ENCODE assay signal across 9 cellular contexts in the genomic region with DNA sequence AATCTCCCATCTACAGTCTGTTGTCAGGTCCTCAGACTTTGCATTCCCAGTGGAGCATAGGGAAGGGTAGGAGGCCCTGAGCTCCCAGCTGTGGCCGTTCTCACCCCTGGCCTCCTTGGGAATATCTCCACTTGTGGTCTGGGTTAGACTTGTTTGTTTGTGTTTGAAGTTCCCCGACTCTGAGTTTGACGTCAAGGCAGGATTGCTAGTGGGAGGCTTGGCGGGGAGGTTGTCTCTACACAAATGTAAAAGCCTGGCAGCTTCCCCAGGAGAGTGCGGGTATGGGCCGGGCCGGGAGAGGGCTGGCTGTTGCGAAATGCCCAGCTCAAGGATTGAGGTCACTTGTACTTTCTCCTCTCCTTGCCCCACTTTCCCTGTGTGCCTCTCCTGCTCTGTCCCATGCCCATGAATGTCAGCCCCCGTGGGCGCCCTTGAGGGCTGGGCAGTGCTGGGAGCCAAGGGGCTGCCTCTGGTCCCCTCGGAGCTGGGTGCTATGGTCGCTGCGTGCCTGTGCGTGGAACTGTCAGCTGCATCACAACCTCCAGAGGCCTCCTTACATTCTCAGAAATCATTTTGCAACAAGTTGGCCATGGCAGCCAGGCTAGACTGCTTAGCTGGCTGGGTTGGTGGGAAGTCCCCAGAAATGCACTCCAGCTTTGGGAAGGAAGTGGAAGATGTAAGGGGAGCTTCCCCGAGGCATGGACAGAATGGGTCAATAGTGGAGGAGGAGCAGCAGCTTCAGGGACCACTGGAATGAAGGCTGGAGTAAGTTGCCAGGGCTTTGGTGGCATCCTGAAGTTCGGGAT.
DNase-seq lines count a peak whose midpoint lies in the region; ATAC-seq and TF ChIP-seq lines count a peak whose summit lies in the region.
"Had no signal": no experiment of that assay in that cellular context is flagged by ENCODE, and none has a peak within 500 bp of the region (broad histone marks: within the 10 kb centered on the region; RNA-seq: fewer than 3 reads in every experiment).

No MANE protein-coding gene starts in this region.

- H3K27ac ChIP-seq in SJCRH30, result no peak overlapping the region

- peaks cover 37% of the 10 kb centered on the region for H3K4me1 ChIP-seq in SJCRH30

- no peaks in the 10 kb centered on the region for H3K36me3 ChIP-seq in SJCRH30

- peak; percentile 72 for DNase-seq in CD1c-positive myeloid dendritic cell (ENCODE audit: extremely low spot score)
- peak; percentile 47 to 70 for DNase-seq in SJCRH30
- peak; percentile 99 for DNase-seq in fibroblast of the aortic adventitia (ENCODE audit: low read depth)
- peak; percentile 73 for DNase-seq in pons (ENCODE audit: low spot score)
- DNase-seq in NCI-H2107 treated with DMSO at 0.1 percent for 48 hours (lab: John Stamatoyannopoulos, UW; ENCODE audit: unreplicated experiment), result no peak
- DNase-seq in foreskin melanocyte, result no peak
- DNase-seq in stimulated activated CD4-positive, alpha-beta T cell treated with anti-CD3 and anti-CD28 coated beads, Interleukin-15, amount 100 ng/mL, for 24 hours, result no peak
- DNase-seq: naive B cell had no signal

- no peak for TF ChIP-seq CTCF in fibroblast of the aortic adventitia (IDR thresholded peaks at IDR 0.05; ENCODE audit: insufficient read depth, low read length)

- no peak overlapping the region for H3K4me3 ChIP-seq in SJCRH30
- peak overlapping the region; percentile 17 for H3K4me3 ChIP-seq in fibroblast of the aortic adventitia (ENCODE audit: low read depth, low read length)

- H3K27me3 ChIP-seq in SJCRH30, result 0 out of 2 replicates have a peak, but pooled peaks cover 3% of the 10 kb centered on the region

- no peak for ATAC-seq in HG03196 (IDR thresholded peaks at IDR 0.05; ENCODE audit: unreplicated experiment)

- no peaks in the 10 kb centered on the region for H3K9me3 ChIP-seq in SJCRH30 (replicated peaks)

Comparison
In these comparisons a context has a peak if more than half of its experiments do, and no peak if none do; other contexts are left out.
1. DNase-seq: peak in CD1c-positive myeloid dendritic cell (single experiment), SJCRH30 (2 of 2), fibroblast of the aortic adventitia (single experiment) and pons (single experiment); none in NCI-H2107 treated with DMSO at 0.1 percent for 48 hours (single experiment), foreskin melanocyte (single experiment) and stimulated activated CD4-positive, alpha-beta T cell treated with anti-CD3 and anti-CD28 coated beads, Interleukin-15, amount 100 ng/mL, for 24 hours (single experiment).